ENCODE assay signal across 8 cellular contexts in the genomic region with DNA sequence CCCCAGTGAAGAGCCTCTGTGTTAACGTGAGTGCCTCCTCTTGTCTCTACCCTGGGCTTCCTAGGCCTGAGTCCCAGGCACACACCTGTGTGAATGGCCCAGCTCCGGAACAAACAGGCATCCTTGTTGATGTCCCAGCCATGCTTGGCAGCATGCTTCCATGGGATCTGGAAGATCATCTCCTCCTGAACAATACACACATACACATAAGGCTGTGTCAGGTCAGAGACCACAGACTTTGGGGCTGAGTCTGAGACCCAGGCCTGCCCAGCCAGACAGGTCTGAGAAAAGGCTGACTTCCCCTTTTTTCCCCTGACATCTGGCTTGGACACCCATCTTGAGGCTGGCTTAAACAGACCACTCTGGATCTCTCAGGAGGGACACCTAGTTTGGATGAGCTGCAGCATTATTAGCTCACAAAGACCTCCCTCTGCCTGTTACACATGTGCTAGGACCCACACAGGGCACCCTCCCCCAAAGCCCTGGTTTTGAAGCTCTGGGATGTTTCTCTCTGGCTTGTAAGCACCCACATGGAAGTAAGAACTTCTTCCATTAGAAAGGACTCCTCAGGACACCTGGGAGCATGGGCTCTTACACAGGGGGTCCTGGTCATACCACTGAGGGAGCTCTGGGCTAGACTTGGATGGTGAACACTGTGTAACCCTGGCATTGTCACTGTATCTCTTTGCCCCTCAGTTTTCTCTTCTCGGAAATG. TPM values are rescaled to one million over a fixed set of nuclear protein-coding genes. Genes with fewer than 3 reads are reported as not detected.
DNase-seq lines count a peak whose midpoint lies in the region; ATAC-seq and TF ChIP-seq lines count a peak whose summit lies in the region.

No MANE protein-coding gene starts in this region.

- peaks cover 0 to 1% (median 0%) of the 10 kb centered on the region in 7 donors for H3K9me3 Mint-ChIP-seq in CD4-positive, CD25-positive, alpha-beta regulatory T cell
- no peaks in the 10 kb centered on the region for H3K9me3 Mint-ChIP-seq in activated naive CD8-positive, alpha-beta T cell (ENCODE audit: low read depth)
- H3K9me3 Mint-ChIP-seq in naive thymus-derived CD8-positive, alpha-beta T cell: no peaks in the 10 kb centered on the region

- H3K4me2 ChIP-seq in Loucy (ENCODE audit: low read depth, low read length, poor library complexity, severe bottlenecking): peak overlapping the region; percentile 98

- H3K79me2 ChIP-seq in Loucy (ENCODE audit: insufficient read depth, low read length): peaks cover 82% of the 10 kb centered on the region

- peaks cover 74% of the 10 kb centered on the region for H3K4me1 ChIP-seq in CD4-positive, CD25-positive, alpha-beta regulatory T cell (ENCODE audit: control insufficient read depth, insufficient read depth, low read length, poor library complexity, severe bottlenecking)
- peaks cover 30% of the 10 kb centered on the region for H3K4me1 ChIP-seq in Loucy (ENCODE audit: insufficient read depth, low read length, poor library complexity, severe bottlenecking)

- no peaks in the 10 kb centered on the region for H3K27me3 Mint-ChIP-seq in CD4-positive, CD25-positive, alpha-beta regulatory T cell
- H3K27me3 Mint-ChIP-seq in activated naive CD8-positive, alpha-beta T cell: no peaks in the 10 kb centered on the region
- no peaks in the 10 kb centered on the region for H3K27me3 Mint-ChIP-seq in naive thymus-derived CD8-positive, alpha-beta T cell

- H3K36me3 Mint-ChIP-seq in CD4-positive, CD25-positive, alpha-beta regulatory T cell: peaks cover 52% of the 10 kb centered on the region
- H3K36me3 Mint-ChIP-seq in activated naive CD8-positive, alpha-beta T cell: peaks cover 30% of the 10 kb centered on the region
- H3K36me3 Mint-ChIP-seq in naive thymus-derived CD8-positive, alpha-beta T cell: peaks cover 0 to 71% (median 44%) of the 10 kb centered on the region in 3 donors

- no peak for DNase-seq in CD4-positive, CD25-positive, alpha-beta regulatory T cell
- DNase-seq in naive thymus-derived CD8-positive, alpha-beta T cell: peak in 2 of 10 donors; percentile 18 to 45
- no peak for DNase-seq in OCI-M2 (lab: John Stamatoyannopoulos, UW; ENCODE audit: unreplicated experiment)

- no peak for ATAC-seq in CD4-positive, CD25-positive, alpha-beta regulatory T cell (ENCODE audit: low read depth in 2 of 2)
- ATAC-seq in naive thymus-derived CD8-positive, alpha-beta T cell: no peak
- ATAC-seq in HG03280 (IDR thresholded peaks at IDR 0.05; ENCODE audit: unreplicated experiment) (no peak), HG02852 (IDR thresholded peaks at IDR 0.05; ENCODE audit: unreplicated experiment) (no peak), GM19351 (IDR thresholded peaks at IDR 0.05; ENCODE audit: unreplicated experiment) (no peak)

- peak overlapping the region; percentile 99 for H3K4me3 ChIP-seq in CD4-positive, CD25-positive, alpha-beta regulatory T cell (ENCODE audit: low read depth, low read length)
- H3K4me3 ChIP-seq in Loucy (ENCODE audit: low read length, poor library complexity, severe bottlenecking): peak overlapping the region; percentile 96

- H3K36me3 ChIP-seq in CD4-positive, CD25-positive, alpha-beta regulatory T cell (ENCODE audit: control insufficient read depth, insufficient read depth, low read length): peaks cover 68% of the 10 kb centered on the region
- peaks cover 57% of the 10 kb centered on the region; the same call in 1 of the 2 replicates for H3K36me3 ChIP-seq in Loucy (ENCODE audit: insufficient read depth, low read length)

- TF ChIP-seq CTCF in Loucy (conservative IDR thresholded peaks at IDR 0.05; ENCODE audit: low read length): no peak

- peak overlapping the region; percentile 99 for H3K27ac ChIP-seq in CD4-positive, CD25-positive, alpha-beta regulatory T cell (ENCODE audit: insufficient read depth, low read length, poor library complexity, severe bottlenecking)

- POLR2A ChIA-PET in naive thymus-derived CD8-positive, alpha-beta T cell (lab: Charles Lee): interaction anchor here (0.8 to 16.0 kb wide), 14 partner anchors 11 to 101 kb away, joined by 3 to 648 read pairs (median 58); no protein-coding TSS in a partner anchor

- no peak overlapping the region for H2AFZ ChIP-seq in Loucy (ENCODE audit: low read length)

- H3K9me3 ChIP-seq in CD4-positive, CD25-positive, alpha-beta regulatory T cell (ENCODE audit: control insufficient read depth in 2 of 2, low read length in 2 of 2): no peaks in the 10 kb centered on the region
- H3K9me3 ChIP-seq in Loucy (ENCODE audit: insufficient read depth, low read depth, low read length): no peaks in the 10 kb centered on the region

- H4K20me1 ChIP-seq in Loucy (ENCODE audit: insufficient read depth, low read length, poor library complexity, severe bottlenecking): peaks cover 65% of the 10 kb centered on the region

- H3K27me3 ChIP-seq in CD4-positive, CD25-positive, alpha-beta regulatory T cell (ENCODE audit: control insufficient read depth, insufficient read depth, low read length): no peaks in the 10 kb centered on the region
- H3K27me3 ChIP-seq in Loucy (ENCODE audit: insufficient read depth, low read length, poor library complexity, severe bottlenecking): no peaks in the 10 kb centered on the region

- H3F3A ChIP-seq in Loucy (ENCODE audit: low read depth): no peaks in the 10 kb centered on the region

- peak overlapping the region; percentile 96 to 98 (median 96) for H3K4me3 Mint-ChIP-seq in CD4-positive, CD25-positive, alpha-beta regulatory T cell
- peak overlapping the region; percentile 97 for H3K4me3 Mint-ChIP-seq in activated naive CD8-positive, alpha-beta T cell
- peak overlapping the region; percentile 93 to 97 (median 96) for H3K4me3 Mint-ChIP-seq in naive thymus-derived CD8-positive, alpha-beta T cell

- peak overlapping the region; percentile 85 for H3K9ac ChIP-seq in Loucy (ENCODE audit: low read depth, low read length, poor library complexity, severe bottlenecking)

- H3K27ac Mint-ChIP-seq in CD4-positive, CD25-positive, alpha-beta regulatory T cell: peak overlapping the region; percentile 94 to 96 (median 95)
- peak overlapping the region; percentile 97 for H3K27ac Mint-ChIP-seq in activated naive CD8-positive, alpha-beta T cell
- H3K27ac Mint-ChIP-seq in naive thymus-derived CD8-positive, alpha-beta T cell: peak overlapping the region; percentile 92 to 98 (median 95)

- H3K9me2 ChIP-seq in Loucy (replicated peaks; ENCODE audit: low read depth, low read length): no peaks in the 10 kb centered on the region

- H3K4me1 Mint-ChIP-seq in CD4-positive, CD25-positive, alpha-beta regulatory T cell: peaks cover 18 to 78% (median 42%) of the 10 kb centered on the region in 4 donors
- peaks cover 59% of the 10 kb centered on the region for H3K4me1 Mint-ChIP-seq in activated naive CD8-positive, alpha-beta T cell (ENCODE audit: low read depth)
- peaks cover 43 to 78% (median 71%) of the 10 kb centered on the region in 4 donors for H3K4me1 Mint-ChIP-seq in naive thymus-derived CD8-positive, alpha-beta T cell

RNA-seq across cellular contexts. Expression of a gene that starts 2.6 kb away (rescaled TPM):
- total RNA-seq in CD4-positive, CD25-positive, alpha-beta regulatory T cell: 924 TPM
- 100 to 1,000 TPM; 160 to 202 (median 190) TPM for polyA plus RNA-seq in CD4-positive, CD25-positive, alpha-beta regulatory T cell
- total RNA-seq in naive thymus-derived CD8-positive, alpha-beta T cell: 100 to 1,000 TPM; 116 to 127 TPM
- polyA plus RNA-seq in naive thymus-derived CD8-positive, alpha-beta T cell: 100 to 1,000 TPM; 108 to 218 (median 141) TPM

RNA-seq across cellular contexts. Expression of a gene that starts 55.3 kb away (rescaled TPM):
- not detected for total RNA-seq in CD4-positive, CD25-positive, alpha-beta regulatory T cell
- not detected for polyA plus RNA-seq in CD4-positive, CD25-positive, alpha-beta regulatory T cell
- total RNA-seq in naive thymus-derived CD8-positive, alpha-beta T cell: not detected
- polyA plus RNA-seq in naive thymus-derived CD8-positive, alpha-beta T cell: not detected
